In genomic region chr3:100042577-100042981, GRCh38 we compare ENCODE assay signal across 13 cellular contexts.
DNase-seq lines count a peak whose midpoint lies in the region; ATAC-seq and TF ChIP-seq lines count a peak whose summit lies in the region.
"Had no signal": no experiment of that assay in that cellular context is flagged by ENCODE, and none has a peak within 500 bp of the region (broad histone marks: within the 10 kb centered on the region; RNA-seq: fewer than 3 reads in every experiment).

No MANE protein-coding gene starts in this region.

- ATAC-seq in Panc1: no peak
- no peak for ATAC-seq in GM21737 (IDR thresholded peaks at IDR 0.05; ENCODE audit: unreplicated experiment)

- H3K27me3 ChIP-seq in Panc1 (ENCODE audit: control insufficient read depth, insufficient read depth, low read length) (no peaks in the 10 kb centered on the region), fibroblast of lung (ENCODE audit: control insufficient read depth, insufficient read depth, low read length) (no peaks in the 10 kb centered on the region), parathyroid adenoma (ENCODE audit: control insufficient read depth, insufficient read depth, low read length) (no peaks in the 10 kb centered on the region)

- H2AFZ ChIP-seq in fibroblast of lung (ENCODE audit: low read length): no peak overlapping the region
- peak overlapping the region; percentile 59 for H2AFZ ChIP-seq in parathyroid adenoma

- CTCF ChIA-PET in Panc1 (lab: Charles Lee): interaction anchor here (0.6 kb wide), 1 partner anchor 36 kb away, joined by 3 read pairs; no protein-coding TSS in a partner anchor
- CTCF ChIA-PET in activated naive CD4-positive, alpha-beta T cell treated with anti-CD3 and anti-CD28 coated beads, Interleukin-2, amount 10 ng/mL, durations not matched to agents 7 days and 5 days (lab: Charles Lee): no interaction called here

- H3K9me3 Mint-ChIP-seq in activated naive CD4-positive, alpha-beta T cell treated with anti-CD3 and anti-CD28 coated beads, Interleukin-2, amount 10 ng/mL, durations not matched to agents 7 days and 5 days: no peaks in the 10 kb centered on the region
- H3K9me3 Mint-ChIP-seq: CD14-positive monocyte had no signal

- peaks cover 45% of the 10 kb centered on the region for H3K4me1 ChIP-seq in Panc1 (ENCODE audit: control insufficient read depth, insufficient read depth, low read length)
- H3K4me1 ChIP-seq in fibroblast of lung (ENCODE audit: control insufficient read depth, extremely low read depth, insufficient read depth, low read length): peaks cover 45% of the 10 kb centered on the region
- peaks cover 31% of the 10 kb centered on the region for H3K4me1 ChIP-seq in parathyroid adenoma

- intact Hi-C loops in Panc1 (cut with micrococcal nuclease; ENCODE audit: unreplicated experiment): no loop called here

- TF ChIP-seq CTCF in Panc1 (IDR thresholded peaks at IDR 0.05) (no peak), fibroblast of lung (conservative IDR thresholded peaks at IDR 0.05 in 1 of 2, IDR thresholded peaks at IDR 0.05 in 1 of 2; ENCODE audit: low read depth in 1 of 2, low read length in 2 of 2) (no peak), parathyroid adenoma (IDR thresholded peaks at IDR 0.05) (no peak)

- no peaks in the 10 kb centered on the region for H3K27me3 Mint-ChIP-seq in activated naive CD4-positive, alpha-beta T cell treated with anti-CD3 and anti-CD28 coated beads, Interleukin-2, amount 10 ng/mL, durations not matched to agents 7 days and 5 days
- H3K27me3 Mint-ChIP-seq: activated naive CD8-positive, alpha-beta T cell had no signal

- peak overlapping the region; percentile 70 for H3K4me2 ChIP-seq in fibroblast of lung (ENCODE audit: extremely low read depth, insufficient read depth, low read length)
- H3K4me2 ChIP-seq in parathyroid adenoma (ENCODE audit: low read length): no peak overlapping the region

- H3K9ac ChIP-seq in fibroblast of lung (ENCODE audit: insufficient read depth, low read length): no peak overlapping the region
- no peak overlapping the region for H3K9ac ChIP-seq in parathyroid adenoma

- H3K36me3 Mint-ChIP-seq in activated naive CD4-positive, alpha-beta T cell treated with anti-CD3 and anti-CD28 coated beads, Interleukin-2, amount 10 ng/mL, durations not matched to agents 7 days and 5 days: no peaks in the 10 kb centered on the region
- H3K36me3 Mint-ChIP-seq: CD14-positive monocyte had no signal

- H3K79me2 ChIP-seq in fibroblast of lung (ENCODE audit: control insufficient read depth, insufficient read depth, low read length) (no peaks in the 10 kb centered on the region), parathyroid adenoma (no peaks in the 10 kb centered on the region)

- H3K4me1 Mint-ChIP-seq in activated naive CD4-positive, alpha-beta T cell treated with anti-CD3 and anti-CD28 coated beads, Interleukin-2, amount 10 ng/mL, durations not matched to agents 7 days and 5 days: peaks cover 6% of the 10 kb centered on the region

- H3K9me3 ChIP-seq in Panc1 (ENCODE audit: control insufficient read depth, insufficient read depth, low read depth, low read length) (no peaks in the 10 kb centered on the region), fibroblast of lung (ENCODE audit: control insufficient read depth, insufficient read depth, low read depth, low read length) (no peaks in the 10 kb centered on the region), parathyroid adenoma (ENCODE audit: control insufficient read depth, low read length) (no peaks in the 10 kb centered on the region)

- no peaks in the 10 kb centered on the region for H3K36me3 ChIP-seq in Panc1 (ENCODE audit: control insufficient read depth, insufficient read depth, low read length)
- H3K36me3 ChIP-seq in fibroblast of lung (ENCODE audit: control insufficient read depth, insufficient read depth, low read length): no peaks in the 10 kb centered on the region
- no peaks in the 10 kb centered on the region for H3K36me3 ChIP-seq in parathyroid adenoma (ENCODE audit: control insufficient read depth, insufficient read depth, low read length)

- DNase-seq in ACHN (peak; percentile 49), Panc1 (ENCODE audit: low read depth, low spot score) (peak; percentile 48), fibroblast of lung (ENCODE audit: low read depth in 2 of 2) (peak; percentile 89 to 94), AG08396 (ENCODE audit: low spot score) (no peak)
- DNase-seq in stimulated activated CD4-positive, alpha-beta T cell treated with anti-CD3 and anti-CD28 coated beads, Interleukin-2, amount 100 ng/mL, for 48 hours: no peak
- no peak for DNase-seq in activated naive CD4-positive, alpha-beta T cell treated with anti-CD3 and anti-CD28 coated beads, Interleukin-2, amount 10 ng/mL, durations not matched to agents 7 days and 5 days
- DNase-seq: H7, NCI-H526 treated with DMSO at 0.1 percent for 48 hours, substantia nigra had no signal

- H4K20me1 ChIP-seq in fibroblast of lung (ENCODE audit: control insufficient read depth, extremely low read depth, insufficient read depth, low read length): no peaks in the 10 kb centered on the region

- H3K27ac Mint-ChIP-seq in activated naive CD4-positive, alpha-beta T cell treated with anti-CD3 and anti-CD28 coated beads, Interleukin-2, amount 10 ng/mL, durations not matched to agents 7 days and 5 days: no peak overlapping the region
- H3K27ac Mint-ChIP-seq: activated naive CD8-positive, alpha-beta T cell; CD14-positive monocyte had no signal

- in situ Hi-C loops in ACHN (cut with HindIII; ENCODE audit: low pct_ligation_motif_present, low pct_unique_long_range_greater_than_20kb, low sequenced_read_pairs): no loop called here
- in situ Hi-C loops in Panc1 (cut with HindIII; ENCODE audit: low pct_unique_long_range_greater_than_20kb, low sequenced_read_pairs): no loop called here

- BruUV-seq in Panc1 (replicated peaks; lab: Mats Ljungman, UMichigan): no TSS peak

- peak overlapping the region; percentile 74 for H3K27ac ChIP-seq in Panc1 (ENCODE audit: low read length)
- peak overlapping the region; percentile 86 for H3K27ac ChIP-seq in fibroblast of lung (ENCODE audit: insufficient read depth, low read length)
- H3K27ac ChIP-seq in parathyroid adenoma: peak overlapping the region; percentile 92

- POLR2A ChIA-PET in Panc1 (lab: Charles Lee): no interaction called here

- no peak overlapping the region for H3K4me3 Mint-ChIP-seq in activated naive CD4-positive, alpha-beta T cell treated with anti-CD3 and anti-CD28 coated beads, Interleukin-2, amount 10 ng/mL, durations not matched to agents 7 days and 5 days
- H3K4me3 Mint-ChIP-seq: activated naive CD8-positive, alpha-beta T cell; CD14-positive monocyte had no signal

- H3K4me3 ChIP-seq in Panc1 (ENCODE audit: low read depth in 2 of 2, low read length in 2 of 2) (no peak overlapping the region), fibroblast of lung (replicated peaks in 1 of 4; ENCODE audit: control extremely low read depth in 1 of 4, insufficient read depth in 1 of 4, low read depth in 3 of 4, low read length in 4 of 4) (no peak overlapping the region), parathyroid adenoma (ENCODE audit: low read depth, low read length) (no peak overlapping the region)

Comparison
In these comparisons a context has a peak if more than half of its experiments do, and no peak if none do; other contexts are left out.
1. DNase-seq: peak in ACHN (single experiment), Panc1 (single experiment) and fibroblast of lung (2 of 2); none in stimulated activated CD4-positive, alpha-beta T cell treated with anti-CD3 and anti-CD28 coated beads, Interleukin-2, amount 100 ng/mL, for 48 hours (0 of 2), AG08396 (single experiment) and activated naive CD4-positive, alpha-beta T cell treated with anti-CD3 and anti-CD28 coated beads, Interleukin-2, amount 10 ng/mL, durations not matched to agents 7 days and 5 days (single experiment).
2. Peak in every context shown above with its lines, with median percentiles within 50 percentile points of each other: H3K27ac ChIP-seq.